Comparison of ENCODE assay signal across 1 cellular context in genomic region chr20:22794200-22794599, GRCh38.
TF ChIP-seq lines count a peak whose summit lies in the region.

No MANE protein-coding gene starts in this region.

TF ChIP-seq in IMR-90, 13 proteins besides CTCF, POLR2A, EP300 and RAD21 (continued from another document):
- no peak for TF ChIP-seq ELK1 (IDR thresholded peaks at IDR 0.05; ENCODE audit: borderline replicate concordance, low read depth, low read length)
- TF ChIP-seq MAZ (IDR thresholded peaks at IDR 0.05; ENCODE audit: borderline replicate concordance, low read depth, low read length), result no peak
- TF ChIP-seq NFE2L2 (IDR thresholded peaks at IDR 0.05; ENCODE audit: low read depth, low read length), result no peak
- no peak for TF ChIP-seq RCOR1 (IDR thresholded peaks at IDR 0.05; ENCODE audit: insufficient replicate concordance, low read length)
- no peak for TF ChIP-seq MAFK (IDR thresholded peaks at IDR 0.05; ENCODE audit: low read depth, low read length)
- no peak for TF ChIP-seq FOS (IDR thresholded peaks at IDR 0.05; ENCODE audit: low read depth, low read length)
- TF ChIP-seq CEBPB (IDR thresholded peaks at IDR 0.05; ENCODE audit: low read depth, low read length), result no peak
- no peak for TF ChIP-seq USF2 (IDR thresholded peaks at IDR 0.05; ENCODE audit: low read depth, low read length)
